13 cellular contexts compared by ENCODE assay signal in genomic region chr17:48056879-48057278, GRCh38. TPM values are rescaled to one million over a fixed set of nuclear protein-coding genes. Genes with fewer than 3 reads are reported as not detected.
DNase-seq lines count a peak whose midpoint lies in the region; ATAC-seq, FAIRE-seq and TF ChIP-seq lines count a peak whose summit lies in the region.
"Had no signal": no experiment of that assay in that cellular context is flagged by ENCODE, and none has a peak within 500 bp of the region (broad histone marks: within the 10 kb centered on the region; RNA-seq: fewer than 3 reads in every experiment).

No MANE protein-coding gene starts in this region.

- no peak for TF ChIP-seq EP300 in A549 (IDR thresholded peaks at IDR 0.05)
- TF ChIP-seq EP300 in stomach (IDR thresholded peaks at IDR 0.05) = no peak

- no peak overlapping the region for H3K4me2 ChIP-seq in A549

- H3K36me3 ChIP-seq in iPS-15b (ENCODE audit: control insufficient read depth, insufficient read depth, low read length) (peaks cover 63% of the 10 kb centered on the region), stomach (peaks cover 56 to 94% (median 79%) of the 10 kb centered on the region in 4 donors)

- H3K4me3 ChIP-seq in A549 (no peak overlapping the region), iPS-15b (ENCODE audit: low read depth, low read length) (peak overlapping the region; percentile 13), stomach (no peak overlapping the region)
- H3K4me3 ChIP-seq: coronary artery had no signal

- H3K9ac ChIP-seq in iPS-15b (ENCODE audit: low read depth, low read length) = peak overlapping the region; percentile 26

- no peak for TF ChIP-seq RAD21 in A549 (conservative IDR thresholded peaks at IDR 0.05 in 1 of 2, IDR thresholded peaks at IDR 0.05 in 1 of 2)

- 61% methylated on average over 2 of the region's 2 CpGs for WGBS in A549 (ENCODE audit: missing lambda C conversion rate)
- WGBS in stomach, 5 donors = 64 to 89% (median 77%) methylated on average over 1 to 2 of the region's 2 CpGs

- H3K27ac ChIP-seq in A549 = peak overlapping the region; percentile 90 to 95
- H3K27ac ChIP-seq in stomach = peak overlapping the region in 1 of 5 donors; percentile 20
- H3K27ac ChIP-seq: coronary artery had no signal

- DNase-seq in A549 (ENCODE audit: low read depth in 1 of 2, low spot score in 1 of 2) = no peak
- peak; percentile 20 for DNase-seq in D341Med (ENCODE audit: low spot score)
- no peak for DNase-seq in WTC11 (ENCODE audit: low spot score)
- no peak for DNase-seq in NCI-H82 (lab: John Stamatoyannopoulos, UW)
- DNase-seq in stomach = no peak
- no peak for DNase-seq in cardiac septum (ENCODE audit: low spot score)
- DNase-seq: activated CD4-positive, alpha-beta T cell treated with anti-CD3 and anti-CD28 coated beads, Interleukin-2, amount 10 ng/mL, durations not matched to agents 7 days and 5 days; CD4-positive, CD25-positive, alpha-beta regulatory T cell; GDM1; NCI-H2029 had no signal

- H3K27ac Mint-ChIP-seq in WTC11 = peak overlapping the region; percentile 99

- H3K9me3 ChIP-seq in A549 = no peaks in the 10 kb centered on the region
- H3K9me3 ChIP-seq in iPS-15b (ENCODE audit: control insufficient read depth, insufficient read depth, low read length) = no peaks in the 10 kb centered on the region
- no peaks in the 10 kb centered on the region for H3K9me3 ChIP-seq in stomach

- no peaks in the 10 kb centered on the region for H3K27me3 Mint-ChIP-seq in WTC11 (ENCODE audit: low read depth)
- H3K27me3 Mint-ChIP-seq: activated CD4-positive, alpha-beta T cell treated with anti-CD3 and anti-CD28 coated beads, Interleukin-2, amount 10 ng/mL, durations not matched to agents 7 days and 5 days; CD4-positive, CD25-positive, alpha-beta regulatory T cell had no signal

- CTCF ChIA-PET in A549 (lab: Yijun Ruan, JAX) (interaction anchor here (1.4 to 46.6 kb wide), 7 partner anchors 9 to 108 kb away, joined by 4 to 1398 read pairs (median 7); partner anchors contain the start of genes CDK5RAP3, COPZ2 and NFE2L1), WTC11 (lab: Charles Lee) (interaction anchor here (0.9 to 3.5 kb wide), 5 partner anchors 8 to 99 kb away, joined by 3 to 29 read pairs (median 4); partner anchors contain the start of genes NFE2L1 and PRR15L)

- H3K4me3 Mint-ChIP-seq in WTC11 = peak overlapping the region; percentile 85; the same call in 1 of the 2 replicates
- H3K4me3 Mint-ChIP-seq: activated CD4-positive, alpha-beta T cell treated with anti-CD3 and anti-CD28 coated beads, Interleukin-2, amount 10 ng/mL, durations not matched to agents 7 days and 5 days had no signal

- TF ChIP-seq POLR2A in A549 (IDR thresholded peaks at IDR 0.05; ENCODE audit: low read length) = no peak
- no peak for TF ChIP-seq POLR2A in GM18505 (IDR thresholded peaks at IDR 0.05; ENCODE audit: borderline replicate concordance, extremely low read depth, insufficient read depth, insufficient read length)
- no peak for TF ChIP-seq POLR2A in stomach (IDR thresholded peaks at IDR 0.05)

- H3K4me1 Mint-ChIP-seq in WTC11 = peaks cover 52% of the 10 kb centered on the region

- no peak for FAIRE-seq in A549 (lab: Jason Lieb, UNC)

- POLR2A ChIA-PET in A549 (lab: Yijun Ruan, JAX) (interaction anchor here (1.4 to 5.4 kb wide), 3 partner anchors 8 to 14 kb away, joined by 7 to 57 read pairs (median 8); partner anchors contain the start of gene NFE2L1), WTC11 (lab: Charles Lee) (interaction anchor here (0.5 to 5.5 kb wide), 6 partner anchors 8 to 115 kb away, joined by 3 to 32 read pairs (median 10); partner anchors contain the start of genes NFE2L1 and PNPO)

- H3K27me3 ChIP-seq in iPS-15b (ENCODE audit: control insufficient read depth, insufficient read depth, low read length) (no peaks in the 10 kb centered on the region), stomach (no peaks in the 10 kb centered on the region)

- no peak for TF ChIP-seq CTCF in A549 (IDR thresholded peaks at IDR 0.05)
- no peak for TF ChIP-seq CTCF in WTC11 (IDR thresholded peaks at IDR 0.05)
- TF ChIP-seq CTCF in stomach (IDR thresholded peaks at IDR 0.05) = no peak

- ATAC-seq in A549 (no peak), WTC11 (no peak), GM18505 (IDR thresholded peaks at IDR 0.05; ENCODE audit: unreplicated experiment) (no peak)

- intact Hi-C loops in stomach (cut with DNase I; ENCODE audit: low total_unique reads) (no loop called here), cardiac septum (cut with DNase I) (no loop called here)

- peaks cover 60% of the 10 kb centered on the region for H3K36me3 Mint-ChIP-seq in WTC11

- peaks cover 49% of the 10 kb centered on the region for H3K4me1 ChIP-seq in A549
- H3K4me1 ChIP-seq in iPS-15b (ENCODE audit: control insufficient read depth, insufficient read depth, low read length) = peaks cover 31% of the 10 kb centered on the region
- H3K4me1 ChIP-seq in stomach = peaks cover 39 to 57% (median 49%) of the 10 kb centered on the region in 4 donors

- H3K9me3 Mint-ChIP-seq in WTC11 = no peaks in the 10 kb centered on the region
- H3K9me3 Mint-ChIP-seq: activated CD4-positive, alpha-beta T cell treated with anti-CD3 and anti-CD28 coated beads, Interleukin-2, amount 10 ng/mL, durations not matched to agents 7 days and 5 days; CD4-positive, CD25-positive, alpha-beta regulatory T cell had no signal

TF ChIP-seq in A549, 52 proteins besides CTCF, POLR2A, EP300 and RAD21 (continues in another document):
- TF ChIP-seq TP53 (CRISPR knock-in tag; IDR thresholded peaks at IDR 0.05) = no peak
- TF ChIP-seq E2F6 (IDR thresholded peaks at IDR 0.05; ENCODE audit: borderline replicate concordance, low read depth) = no peak
- TF ChIP-seq FOSL2 (IDR thresholded peaks at IDR 0.05) = no peak
- no peak for TF ChIP-seq FOSL2 (CRISPR knock-in tag; IDR thresholded peaks at IDR 0.05)
- TF ChIP-seq MAZ (IDR thresholded peaks at IDR 0.05; ENCODE audit: borderline replicate concordance, low read depth, low read length) = no peak
- TF ChIP-seq BHLHE40 (IDR thresholded peaks at IDR 0.05; ENCODE audit: low read depth, low read length) = no peak

TF ChIP-seq in WTC11, 78 proteins besides CTCF, POLR2A, EP300 and RAD21 (continues in another document):
- TF ChIP-seq ZNF423 (CRISPR knock-in tag; IDR thresholded peaks at IDR 0.05) = no peak
- TF ChIP-seq IRF2 (CRISPR knock-in tag; IDR thresholded peaks at IDR 0.05; ENCODE audit: borderline replicate concordance, low read depth) = no peak
- TF ChIP-seq ZBTB21 (CRISPR knock-in tag; IDR thresholded peaks at IDR 0.05; ENCODE audit: borderline replicate concordance) = no peak
- TF ChIP-seq KAT7 (CRISPR knock-in tag; IDR thresholded peaks at IDR 0.05; ENCODE audit: borderline replicate concordance) = no peak
- no peak for TF ChIP-seq IRF1 (CRISPR knock-in tag; IDR thresholded peaks at IDR 0.05)

RNA-seq across cellular contexts. Expression of gene NFE2L1, which starts 8.7 kb away (rescaled TPM):
- 241 and 283 TPM in 2 replicates for polyA plus RNA-seq in A549 (2011; rRNA removed)
- 75.7 and 97.7 TPM in 2 replicates for polyA plus RNA-seq in A549 (2012; cell fraction: cytosol; rRNA removed)
- polyA plus RNA-seq in A549 (2012; cell fraction: nucleus; rRNA removed) = 151 and 159 TPM in 2 replicates
- polyA plus RNA-seq in A549 (2017; fragmentation: RNase III; extraction: RNeasy Plus Mini Kit Qiagen cat#74134 plus additional on column Dnase treatment) = 104 to 111 TPM (median 108 TPM) in 3 replicates
- 151 and 163 TPM in 2 replicates for polyA minus RNA-seq in A549 (2011; rRNA and poly(A)+ RNA removed)
- 130 to 149 TPM (median 131 TPM) in 3 replicates for total RNA-seq in WTC11 (2021)
- total RNA-seq in stomach = 100 to 1,000 TPM in 3 of 5 donors, 10 to 100 TPM in 2; 51.4 to 160 (median 126) TPM
- polyA plus RNA-seq in stomach = 10 to 100 TPM; 25.2 to 39.5 (median 36.6) TPM
- 604 TPM for total RNA-seq in cardiac septum

RNA-seq across cellular contexts. Expression of gene COPZ2, which starts 19.3 kb away (rescaled TPM):
- 19.1 and 19.3 TPM in 2 replicates for polyA plus RNA-seq in A549 (2011; rRNA removed)
- 12.3 and 13.7 TPM in 2 replicates for polyA plus RNA-seq in A549 (2012; cell fraction: cytosol; rRNA removed)
- 7.1 and 11.4 TPM in 2 replicates for polyA plus RNA-seq in A549 (2012; cell fraction: nucleus; rRNA removed)
- polyA plus RNA-seq in A549 (2017; fragmentation: RNase III; extraction: RNeasy Plus Mini Kit Qiagen cat#74134 plus additional on column Dnase treatment) = 10.6 to 11.0 TPM (median 10.9 TPM) in 3 replicates
- 12.7 and 13.4 TPM in 2 replicates for polyA minus RNA-seq in A549 (2011; rRNA and poly(A)+ RNA removed)
- total RNA-seq in WTC11 (2021) = 0.37 to 0.44 TPM in 2 of 3 replicates, not detected in the other
- total RNA-seq in stomach = 100 to 1,000 TPM in 1 of 5 donors, 10 to 100 TPM in 2, 1 to 10 TPM in 2; 6.8 to 187 (median 12.3) TPM
- polyA plus RNA-seq in stomach = 10 to 100 TPM; 17.0 to 20.4 (median 17.1) TPM
- total RNA-seq in cardiac septum = 78.6 TPM

RNA-seq across cellular contexts. Expression of gene CBX1, which starts 44.4 kb away (rescaled TPM):
- polyA plus RNA-seq in A549 (2011; rRNA removed) (69.6 and 84.4 TPM in 2 replicates), A549 (2017; fragmentation: RNase III; extraction: RNeasy Plus Mini Kit Qiagen cat#74134 plus additional on column Dnase treatment) (155 to 173 TPM (median 170 TPM) in 3 replicates), stomach (10 to 100 TPM; 21.3 to 27.3 (median 23.4) TPM)
- 44.2 and 49.1 TPM in 2 replicates for polyA plus RNA-seq in A549 (2012; cell fraction: cytosol; rRNA removed)
- polyA plus RNA-seq in A549 (2012; cell fraction: nucleus; rRNA removed) = 9.9 and 14.7 TPM in 2 replicates
- polyA minus RNA-seq in A549 (2011; rRNA and poly(A)+ RNA removed) = 12.4 and 12.7 TPM in 2 replicates
- total RNA-seq in WTC11 (2021) (162 to 167 TPM (median 165 TPM) in 3 replicates), stomach (10 to 100 TPM; 12.8 to 65.6 (median 40.3) TPM), cardiac septum (31.2 TPM)

RNA-seq across cellular contexts. Expression of gene SNX11, which starts 50.7 kb away (rescaled TPM):
- 28.4 and 30.9 TPM in 2 replicates for polyA plus RNA-seq in A549 (2011; rRNA removed)
- polyA plus RNA-seq in A549 (2012; cell fraction: cytosol; rRNA removed) = 13.8 and 17.9 TPM in 2 replicates
- polyA plus RNA-seq in A549 (2012; cell fraction: nucleus; rRNA removed) = 9.8 and 18.7 TPM in 2 replicates
- polyA plus RNA-seq in A549 (2017; fragmentation: RNase III; extraction: RNeasy Plus Mini Kit Qiagen cat#74134 plus additional on column Dnase treatment) = 22.2 to 23.5 TPM (median 22.3 TPM) in 3 replicates
- 22.6 and 29.9 TPM in 2 replicates for polyA minus RNA-seq in A549 (2011; rRNA and poly(A)+ RNA removed)
- total RNA-seq in WTC11 (2021) = 19.3 to 24.5 TPM (median 20.1 TPM) in 3 replicates
- total RNA-seq in stomach = 10 to 100 TPM in 3 of 5 donors, 1 to 10 TPM in 2; 3.5 to 35.7 (median 13.8) TPM
- 10 to 100 TPM; 13.2 to 16.8 (median 14.4) TPM for polyA plus RNA-seq in stomach
- total RNA-seq in cardiac septum = 11.4 TPM
